Comparison of ENCODE assay signal across 34 cellular contexts in genomic region chr7:87495366-87495765, GRCh38. TPM values are rescaled to one million over a fixed set of nuclear protein-coding genes. Genes with fewer than 3 reads are reported as not detected.
A peak's percentile ranks its signal among the peaks of the same experiment; 100 is the strongest.
DNase-seq lines count a peak whose midpoint lies in the region; ATAC-seq, FAIRE-seq and TF ChIP-seq lines count a peak whose summit lies in the region.
"Had no signal": no experiment of that assay in that cellular context is flagged by ENCODE, and none has a peak within 500 bp of the region (broad histone marks: within the 10 kb centered on the region; RNA-seq: fewer than 3 reads in every experiment).

No MANE protein-coding gene starts in this region.

- TF ChIP-seq POLR2A in HepG2 (IDR thresholded peaks at IDR 0.05; ENCODE audit: insufficient read depth in 1 of 2, low read depth in 2 of 2, low read length in 2 of 2) = no peak
- no peak for TF ChIP-seq POLR2A in right lobe of liver (IDR thresholded peaks at IDR 0.05)

- H3K4me1 ChIP-seq in liver (ENCODE audit: control insufficient read depth in 4 of 4, insufficient read depth in 4 of 4, low read length in 3 of 4) = peaks cover 17 to 45% (median 29%) of the 10 kb centered on the region in 4 donors
- peaks cover 41% of the 10 kb centered on the region for H3K4me1 ChIP-seq in HepG2 (ENCODE audit: insufficient read depth, low read length)
- H3K4me1 ChIP-seq in right lobe of liver = peaks cover 0 to 45% (median 22%) of the 10 kb centered on the region in 4 donors
- H3K4me1 ChIP-seq: A549, BE2C, Caco-2 had no signal

- H3K4me3 ChIP-seq in liver (ENCODE audit: low read depth in 1 of 3, low read length in 3 of 3) (no peak overlapping the region), HepG2 (replicated peaks in 1 of 3; ENCODE audit: insufficient read depth in 1 of 3, low read depth in 2 of 3, low read length in 3 of 3) (no peak overlapping the region), right lobe of liver (no peak overlapping the region)
- H3K4me3 ChIP-seq: A549; BLaER1; BLaER1 treated with 17β-estradiol and CSF1 and Interleukin-3, amounts not matched to agents 10 nM and 100 nM had no signal

- ATAC-seq in HepG2 (no peak), left lobe of liver (peak; percentile 24), right lobe of liver (peak; percentile 35 to 69 (median 55))
- ATAC-seq: A549; CD8-positive, alpha-beta T cell had no signal

- no peak overlapping the region for H3K9ac ChIP-seq in liver (ENCODE audit: low read depth in 1 of 2, low read length in 2 of 2)
- H3K9ac ChIP-seq in HepG2 (ENCODE audit: insufficient read depth, low read depth, low read length) = no peak overlapping the region
- H3K9ac ChIP-seq: BLaER1; BLaER1 treated with 17β-estradiol and CSF1 and Interleukin-3, amounts not matched to agents 10 nM and 100 nM had no signal

- POLR2A ChIA-PET in HepG2 (lab: Yijun Ruan, JAX) = no interaction called here

- TF ChIP-seq CTCF in liver (IDR thresholded peaks at IDR 0.05; ENCODE audit: low read depth, low read length, missing input control) = no peak
- no peak for TF ChIP-seq CTCF in HepG2 (CRISPR knock-in tag; IDR thresholded peaks at IDR 0.05)
- TF ChIP-seq CTCF in right lobe of liver (IDR thresholded peaks at IDR 0.05) = no peak

- intact Hi-C loops in HepG2 (cut with micrococcal nuclease; ENCODE audit: unreplicated experiment) (loop anchor here (5.0 kb wide), 1 partner anchor 33 kb away; no protein-coding TSS in a partner anchor), right lobe of liver (cut with DNase I) (no loop called here)

- TF ChIP-seq RAD21 in liver (IDR thresholded peaks at IDR 0.05) = peak in 1 of 2 donors; percentile 27
- TF ChIP-seq RAD21 in HepG2 (CRISPR knock-in tag; IDR thresholded peaks at IDR 0.05) = no peak

- CTCF ChIA-PET in HepG2 (lab: Yijun Ruan, JAX; ENCODE audit: low intra/inter-chr PET ratio, low total read pairs) = no interaction called here

- no TSS peak for BruUV-seq in HepG2 (replicated peaks; lab: Mats Ljungman, UMichigan)

- 29% methylated on average over 5 of the region's 5 CpGs for WGBS in liver
- WGBS in HepG2 (ENCODE audit: low lambda C conversion rate) = 97% methylated on average over 5 of the region's 5 CpGs
- 33% methylated on average over 5 of the region's 5 CpGs for WGBS in right lobe of liver (ENCODE audit: insufficient coverage, low coverage, low lambda C conversion rate, missing lambda C conversion rate)

- DNase-seq in HepG2 (ENCODE audit: low spot score) (no peak), left lobe of liver (ENCODE audit: low spot score) (no peak), right lobe of liver (no peak), pons (ENCODE audit: low spot score) (no peak)
- DNase-seq in stimulated activated CD4-positive, alpha-beta T cell treated with anti-CD3 and anti-CD28 coated beads, Interleukin-12 subunit alpha, Interleukin-12 subunit beta, amount 100 ng/mL, for 4 hours = no peak
- DNase-seq: 8988T; ACHN; AML-193; BE2C; C1 segment of cervical spinal cord; Caco-2; Calu3; CD4-positive, alpha-beta memory T cell; CD4-positive, alpha-beta T cell; CD4-positive, CD25-positive, alpha-beta regulatory T cell; CD8-positive, alpha-beta memory T cell; CD8-positive, alpha-beta T cell; COR-L47; DMS 273 treated with DMSO at 0.1 percent for 48 hours; DMS153; DMS53; DMS79; DMS79 treated with DMSO at 0.1 percent for 48 hours; DND-41; EL had no signal

- H3K9me3 ChIP-seq in liver (ENCODE audit: control insufficient read depth in 4 of 4, low read length in 3 of 4) (no peaks in the 10 kb centered on the region), HepG2 (ENCODE audit: low read length) (no peaks in the 10 kb centered on the region), right lobe of liver (no peaks in the 10 kb centered on the region)
- H3K9me3 ChIP-seq: A549, BE2C, BLaER1, Caco-2 had no signal

- in situ Hi-C loops in HepG2 (cut with HindIII; ENCODE audit: extremely low pct_ligation_motif_present, low pct_unique_long_range_greater_than_20kb) = no loop called here

- H3K79me2 ChIP-seq in HepG2 (ENCODE audit: insufficient read depth, low read length) = no peaks in the 10 kb centered on the region

- no peaks in the 10 kb centered on the region for H3K27me3 ChIP-seq in liver (ENCODE audit: control insufficient read depth in 4 of 4, insufficient read depth in 4 of 4, low read length in 3 of 4)
- H3K27me3 ChIP-seq in HepG2 (ENCODE audit: control insufficient read depth in 1 of 2, insufficient read depth in 2 of 2, low read length in 2 of 2) = no peaks in the 10 kb centered on the region
- no peaks in the 10 kb centered on the region for H3K27me3 ChIP-seq in right lobe of liver
- H3K27me3 ChIP-seq: BE2C; BLaER1; BLaER1 treated with 17β-estradiol and CSF1 and Interleukin-3, amounts not matched to agents 10 nM and 100 nM had no signal

- H3K36me3 ChIP-seq in liver (ENCODE audit: control insufficient read depth in 4 of 4, insufficient read depth in 3 of 4, low read depth in 1 of 4, low read length in 3 of 4) = no peaks in the 10 kb centered on the region
- H3K36me3 ChIP-seq in HepG2 (replicated peaks in 1 of 2; ENCODE audit: control insufficient read depth in 1 of 2, insufficient read depth in 2 of 2, low read length in 2 of 2) = no peaks in the 10 kb centered on the region
- H3K36me3 ChIP-seq in right lobe of liver = no peaks in the 10 kb centered on the region
- H3K36me3 ChIP-seq: BE2C; BLaER1; BLaER1 treated with 17β-estradiol and CSF1 and Interleukin-3, amounts not matched to agents 10 nM and 100 nM had no signal

- H2AFZ ChIP-seq in HepG2 (ENCODE audit: low read length) = no peak overlapping the region

- FAIRE-seq in HepG2 (lab: Jason Lieb, UNC) = no peak
- FAIRE-seq: A549, D721Med had no signal

- no peak overlapping the region for H3K4me2 ChIP-seq in HepG2 (ENCODE audit: low read depth, low read length)
- H3K4me2 ChIP-seq: A549; BLaER1; BLaER1 treated with 17β-estradiol and CSF1 and Interleukin-3, amounts not matched to agents 10 nM and 100 nM had no signal

- TF ChIP-seq EP300 in HepG2 (IDR thresholded peaks at IDR 0.05; ENCODE audit: low read depth in 2 of 2, low read length in 2 of 2) (no peak), HepG2 (CRISPR knock-in tag; IDR thresholded peaks at IDR 0.05; ENCODE audit: borderline replicate concordance) (no peak)

- H4K20me1 ChIP-seq in HepG2 (ENCODE audit: insufficient read depth, low read length) = no peaks in the 10 kb centered on the region
- H4K20me1 ChIP-seq: BLaER1; BLaER1 treated with 17β-estradiol and CSF1 and Interleukin-3, amounts not matched to agents 10 nM and 100 nM had no signal

- H3K27ac ChIP-seq in liver (ENCODE audit: low read depth in 1 of 2, low read length in 2 of 2) = peak overlapping the region; percentile 46 to 55
- H3K27ac ChIP-seq in HepG2 (ENCODE audit: extremely low read length, insufficient read depth, low read length) = no peak overlapping the region
- peak overlapping the region; percentile 2 to 75 (median 28) for H3K27ac ChIP-seq in right lobe of liver
- H3K27ac ChIP-seq: 22Rv1; A549; BLaER1; BLaER1 treated with 17β-estradiol and CSF1 and Interleukin-3, amounts not matched to agents 10 nM and 100 nM; C4-2B had no signal

TF ChIP-seq in liver, 16 proteins besides CTCF, POLR2A, EP300 and RAD21 (continues in another document):
- TF ChIP-seq EGR1 (IDR thresholded peaks at IDR 0.05; ENCODE audit: low read depth in 2 of 2) = peak in 1 of 2 donors; percentile 31
- no peak for TF ChIP-seq GABPA (IDR thresholded peaks at IDR 0.05 in 1 of 2, conservative IDR thresholded peaks at IDR 0.05 in 1 of 2)
- TF ChIP-seq SP1 (IDR thresholded peaks at IDR 0.05) = peak; percentile 58
- peak; percentile 96 to 98 for TF ChIP-seq JUND (IDR thresholded peaks at IDR 0.05)
- no peak for TF ChIP-seq FOXA2 (IDR thresholded peaks at IDR 0.05)
- TF ChIP-seq HNF4G (IDR thresholded peaks at IDR 0.05) = no peak
- TF ChIP-seq YY1 (IDR thresholded peaks at IDR 0.05) = peak; percentile 48

TF ChIP-seq in HepG2, 621 proteins besides CTCF, POLR2A, EP300 and RAD21 (continues in another document):
- no peak for TF ChIP-seq MIER2 (CRISPR knock-in tag; IDR thresholded peaks at IDR 0.05)
- TF ChIP-seq HOXA5 (CRISPR knock-in tag; IDR thresholded peaks at IDR 0.05) = no peak
- no peak for TF ChIP-seq TOE1 (CRISPR knock-in tag; IDR thresholded peaks at IDR 0.05)
- TF ChIP-seq ZNF12 (CRISPR knock-in tag; IDR thresholded peaks at IDR 0.05) = no peak
- no peak for TF ChIP-seq ZNF678 (CRISPR knock-in tag; IDR thresholded peaks at IDR 0.05)
- no peak for TF ChIP-seq XBP1 (CRISPR knock-in tag; IDR thresholded peaks at IDR 0.05)
- no peak for TF ChIP-seq ZNF530 (CRISPR knock-in tag; IDR thresholded peaks at IDR 0.05; ENCODE audit: low read depth)
- no peak for TF ChIP-seq MBD4 (IDR thresholded peaks at IDR 0.05; ENCODE audit: borderline replicate concordance, low read length)

RNA-seq across cellular contexts. Expression of gene ABCB4, which starts 19.9 kb away (rescaled TPM):
- 100 to 1,000 TPM in 1 of 2 donors, 1 to 10 TPM in 1; 6.7 to 409 TPM for total RNA-seq in liver
- 10 to 100 TPM; 61.5 to 93.8 TPM for polyA plus RNA-seq in liver
- total RNA-seq in HepG2 (2016; rRNA removed; fragmentation: Illumina TruSeq; extraction: Trizol) = 10.8 and 32.4 TPM in 2 replicates
- 9.0 and 9.2 TPM in 2 replicates for total RNA-seq in HepG2 (2016; cell fraction: cytosol; rRNA removed; fragmentation: Illumina TruSeq; extraction: Trizol; ENCODE audit: low read depth)
- 9.9 and 29.3 TPM in 2 replicates for total RNA-seq in HepG2 (2016; cell fraction: insoluble cytoplasmic fraction; rRNA removed; fragmentation: Illumina TruSeq; extraction: Trizol)
- total RNA-seq in HepG2 (2016; cell fraction: membrane; rRNA removed; fragmentation: Illumina TruSeq; extraction: Trizol) = 7.7 and 8.5 TPM in 2 replicates
- 62.5 and 66.2 TPM in 2 replicates for total RNA-seq in HepG2 (2016; cell fraction: nucleus; rRNA removed; fragmentation: Illumina TruSeq; extraction: Trizol)
- polyA plus RNA-seq in HepG2 (2011; rRNA removed) = 18.0 and 20.8 TPM in 2 replicates
- 12.2 and 13.6 TPM in 2 replicates for polyA plus RNA-seq in HepG2 (2011; cell fraction: cytosol; rRNA removed)
- 26.5 and 32.9 TPM in 2 replicates for polyA plus RNA-seq in HepG2 (2011; cell fraction: nucleus; rRNA removed)
- 15.0 and 18.7 TPM in 2 replicates for polyA plus RNA-seq in HepG2 (2012)
- 2.1 TPM in 2 replicates for polyA plus RNA-seq in HepG2 (2016; cell fraction: cytosol; fragmentation: Illumina TruSeq; extraction: Trizol; ENCODE audit: low read depth)
- polyA plus RNA-seq in HepG2 (2016; cell fraction: insoluble cytoplasmic fraction; fragmentation: Illumina TruSeq; extraction: Trizol; ENCODE audit: low read depth) = 7.5 and 9.1 TPM in 2 replicates
- polyA plus RNA-seq in HepG2 (2016; cell fraction: membrane; fragmentation: Illumina TruSeq; extraction: Trizol; ENCODE audit: low read depth) = 3.6 and 5.2 TPM in 2 replicates
- 34.8 and 50.0 TPM in 2 replicates for polyA plus RNA-seq in HepG2 (2016; cell fraction: nucleus; fragmentation: Illumina TruSeq; extraction: Trizol; ENCODE audit: insufficient read depth, low read depth)
- polyA minus RNA-seq in HepG2 (2011; rRNA and poly(A)+ RNA removed; ENCODE audit: low replicate concordance) = 17.4 TPM in 1 of 2 replicates, not detected in the other
- polyA minus RNA-seq in HepG2 (2011; cell fraction: cytosol; rRNA and poly(A)+ RNA removed) = 12.0 and 22.4 TPM in 2 replicates
- 124 and 138 TPM in 2 replicates for polyA minus RNA-seq in HepG2 (2011; cell fraction: nucleus; rRNA and poly(A)+ RNA removed)
- 114 TPM for total RNA-seq in left lobe of liver
- total RNA-seq in right lobe of liver = 100 to 1,000 TPM in 5 of 6 experiments, 10 to 100 TPM in 1; 57.2 to 189 (median 115) TPM
- total RNA-seq: A172; Calu3; CD4-positive, alpha-beta memory T cell; CD4-positive, alpha-beta T cell; CD4-positive, CD25-positive, alpha-beta regulatory T cell had no signal
- polyA plus RNA-seq: CD14-positive monocyte; CD4-positive, CD25-positive, alpha-beta regulatory T cell; CD8-positive, alpha-beta memory T cell had no signal
